Comparison of ENCODE assay signal across 1 cellular context in genomic region chr2:190648289-190649034, GRCh38.
TF ChIP-seq lines count a peak whose summit lies in the region.

No MANE protein-coding gene starts in this region.

TF ChIP-seq in HepG2, 621 proteins besides CTCF, POLR2A, EP300 and RAD21 (continued from another document and continues in another):
- TF ChIP-seq HNF1B (CRISPR knock-in tag; IDR thresholded peaks at IDR 0.05) (no peak), SRSF1 (optimal IDR thresholded peaks at IDR 0.05; ENCODE audit: low read depth, low read length) (peak; percentile 69), ZXDC (CRISPR knock-in tag; IDR thresholded peaks at IDR 0.05) (peak; percentile 56; the same call in 1 of the 2 replicates), NR2C2 (CRISPR knock-in tag; IDR thresholded peaks at IDR 0.05; ENCODE audit: borderline replicate concordance) (peak; percentile 0; the same call in 1 of the 2 replicates), POLR2G (IDR thresholded peaks at IDR 0.05; ENCODE audit: low read depth, low read length) (peak; percentile 72), ZNF709 (CRISPR knock-in tag; IDR thresholded peaks at IDR 0.05) (0 out of 2 replicates have a peak, but pooled peaks have one; percentile 51), GATAD2A (CRISPR knock-in tag; IDR thresholded peaks at IDR 0.05) (peak; percentile 32; the same call in 1 of the 2 replicates), ASH2L (IDR thresholded peaks at IDR 0.05; ENCODE audit: insufficient read length, low read depth, low read length) (peak; percentile 70), AHDC1 (CRISPR knock-in tag; IDR thresholded peaks at IDR 0.05; ENCODE audit: borderline replicate concordance) (peak; percentile 48; the same call in 1 of the 2 replicates), ZNF691 (CRISPR knock-in tag; IDR thresholded peaks at IDR 0.05; ENCODE audit: borderline replicate concordance, low read depth) (peak; percentile 37; the same call in 1 of the 2 replicates), IKZF5 (CRISPR knock-in tag; IDR thresholded peaks at IDR 0.05) (no peak), ATF7-NPFF (CRISPR knock-in tag; IDR thresholded peaks at IDR 0.05; ENCODE audit: low read depth) (no peak), TFDP1 (CRISPR knock-in tag; IDR thresholded peaks at IDR 0.05; ENCODE audit: borderline replicate concordance) (peak; percentile 37; the same call in 1 of the 2 replicates), PHF20 (CRISPR knock-in tag; IDR thresholded peaks at IDR 0.05) (0 out of 2 replicates have a peak, but pooled peaks have one; percentile 39), FOSL2 (CRISPR knock-in tag; IDR thresholded peaks at IDR 0.05) (peak; percentile 4; the same call in 1 of the 2 replicates), ZNF879 (CRISPR knock-in tag; IDR thresholded peaks at IDR 0.05) (no peak), NFKB2 (CRISPR knock-in tag; IDR thresholded peaks at IDR 0.05; ENCODE audit: borderline replicate concordance) (peak; percentile 42; the same call in 1 of the 2 replicates), ZSCAN25 (CRISPR knock-in tag; IDR thresholded peaks at IDR 0.05) (peak; percentile 52; the same call in 1 of the 2 replicates), ZNF350 (CRISPR knock-in tag; IDR thresholded peaks at IDR 0.05; ENCODE audit: borderline replicate concordance, low read depth) (0 out of 2 replicates have a peak, but pooled peaks have one; percentile 66), ZNF598 (CRISPR knock-in tag; IDR thresholded peaks at IDR 0.05; ENCODE audit: borderline replicate concordance) (peak; percentile 56; the same call in 1 of the 2 replicates), NFYC (CRISPR knock-in tag; IDR thresholded peaks at IDR 0.05) (no peak), ZNF543 (CRISPR knock-in tag; IDR thresholded peaks at IDR 0.05) (peak; percentile 3; the same call in 1 of the 2 replicates), SNAI1 (CRISPR knock-in tag; IDR thresholded peaks at IDR 0.05; ENCODE audit: borderline replicate concordance) (no peak), ZNF569 (CRISPR knock-in tag; IDR thresholded peaks at IDR 0.05; ENCODE audit: borderline replicate concordance) (0 out of 2 replicates have a peak, but pooled peaks have one; percentile 70), MYC (CRISPR knock-in tag; IDR thresholded peaks at IDR 0.05; ENCODE audit: borderline replicate concordance) (peak; percentile 52; the same call in 1 of the 2 replicates), SIN3A (IDR thresholded peaks at IDR 0.05; ENCODE audit: borderline replicate concordance, low read depth, low read length) (peak; percentile 19; the same call in 1 of the 2 replicates), ZFYVE20 (CRISPR knock-in tag; IDR thresholded peaks at IDR 0.05; ENCODE audit: borderline replicate concordance, low read depth) (no peak), EZH2 (conservative IDR thresholded peaks at IDR 0.05; ENCODE audit: low read depth, low read length) (no peak), MYPOP (CRISPR knock-in tag; IDR thresholded peaks at IDR 0.05) (peak; percentile 80; the same call in 1 of the 2 replicates), ZBTB42 (CRISPR knock-in tag; IDR thresholded peaks at IDR 0.05) (0 out of 2 replicates have a peak, but pooled peaks have one; percentile 29), TOE1 (CRISPR knock-in tag; IDR thresholded peaks at IDR 0.05) (0 out of 2 replicates have a peak, but pooled peaks have one; percentile 76), UBTF (CRISPR knock-in tag; IDR thresholded peaks at IDR 0.05) (peak; percentile 74), ZNF446 (CRISPR knock-in tag; IDR thresholded peaks at IDR 0.05) (0 out of 2 replicates have a peak, but pooled peaks have one; percentile 31), PHF21A (CRISPR knock-in tag; IDR thresholded peaks at IDR 0.05) (peak; percentile 57), ZSCAN31 (CRISPR knock-in tag; IDR thresholded peaks at IDR 0.05; ENCODE audit: low read depth) (peak; percentile 75; the same call in 1 of the 2 replicates), MAX (IDR thresholded peaks at IDR 0.05) (peak; percentile 57), HDAC1 (CRISPR knock-in tag; IDR thresholded peaks at IDR 0.05) (peak; percentile 88), ELF3 (CRISPR knock-in tag; IDR thresholded peaks at IDR 0.05) (0 out of 2 replicates have a peak, but pooled peaks have one; percentile 32), SIX1 (CRISPR knock-in tag; IDR thresholded peaks at IDR 0.05; ENCODE audit: borderline replicate concordance) (no peak), BHLHE40 (IDR thresholded peaks at IDR 0.05; ENCODE audit: low read length) (peak; percentile 71), ZEB1 (IDR thresholded peaks at IDR 0.05; ENCODE audit: insufficient replicate concordance, low read depth) (peak; percentile 82), SP1 (IDR thresholded peaks at IDR 0.05) (no peak), SP1 (CRISPR knock-in tag; IDR thresholded peaks at IDR 0.05) (0 out of 2 replicates have a peak, but pooled peaks have one; percentile 38), EED (CRISPR knock-in tag; IDR thresholded peaks at IDR 0.05) (peak; percentile 90), CBX5 (CRISPR knock-in tag; IDR thresholded peaks at IDR 0.05; ENCODE audit: borderline replicate concordance) (0 out of 2 replicates have a peak, but pooled peaks have one; percentile 46), KDM5A (IDR thresholded peaks at IDR 0.05; ENCODE audit: borderline replicate concordance, low read length) (peak; percentile 70; the same call in 1 of the 2 replicates), MTA1 (CRISPR knock-in tag; IDR thresholded peaks at IDR 0.05; ENCODE audit: borderline replicate concordance) (peak; percentile 24; the same call in 1 of the 2 replicates), ZNF556 (CRISPR knock-in tag; IDR thresholded peaks at IDR 0.05; ENCODE audit: borderline replicate concordance) (peak; percentile 60; the same call in 1 of the 2 replicates), HES4 (CRISPR knock-in tag; IDR thresholded peaks at IDR 0.05; ENCODE audit: borderline replicate concordance) (peak; percentile 52; the same call in 1 of the 2 replicates)
